In the genomic region with DNA sequence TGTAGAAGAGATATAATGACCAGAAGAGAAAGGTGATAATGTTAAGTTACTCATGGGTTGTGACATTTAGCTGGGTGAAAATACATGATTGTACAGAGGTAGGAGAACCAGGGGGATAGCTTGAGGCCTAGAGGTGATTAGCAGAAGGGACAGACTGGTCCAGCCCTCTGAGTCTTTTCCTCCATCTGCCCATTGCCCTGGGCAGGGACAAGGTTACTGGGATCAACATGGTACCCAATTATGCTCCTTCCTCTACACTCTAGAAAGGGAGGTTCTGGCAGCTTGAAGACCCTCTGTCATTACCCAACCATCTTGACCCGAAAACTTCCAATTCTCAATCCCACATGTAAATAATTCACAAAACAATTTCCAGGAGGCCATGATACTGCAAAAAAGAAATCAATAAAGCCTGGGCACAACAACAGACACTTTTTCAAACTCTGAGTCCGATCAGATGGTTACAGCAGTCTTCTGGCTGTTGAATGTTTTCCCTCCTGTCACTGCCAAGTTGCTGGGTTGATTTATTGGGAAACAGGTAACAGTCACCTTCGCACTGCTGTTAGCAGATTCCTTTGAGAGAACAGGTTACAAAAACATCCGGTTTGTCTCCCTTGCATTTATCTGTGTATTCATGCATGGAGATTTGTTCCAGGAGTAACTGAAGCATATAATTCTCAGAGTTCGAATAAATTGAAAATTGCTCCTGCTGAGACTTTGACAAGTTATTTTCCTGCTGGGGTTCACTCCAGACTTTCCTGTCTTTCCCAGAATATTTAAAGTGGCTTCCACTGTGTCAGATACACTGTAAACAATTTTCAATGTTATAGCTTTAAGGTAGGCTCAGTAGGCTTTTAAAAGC, we compare ENCODE assay signal across 1 cellular context.
TF ChIP-seq lines count a peak whose summit lies in the region.

No MANE protein-coding gene starts in this region.

TF ChIP-seq in GM23338, 12 proteins besides CTCF, POLR2A, EP300 and RAD21 (continued from another document):
- TF ChIP-seq, protein P1, sequence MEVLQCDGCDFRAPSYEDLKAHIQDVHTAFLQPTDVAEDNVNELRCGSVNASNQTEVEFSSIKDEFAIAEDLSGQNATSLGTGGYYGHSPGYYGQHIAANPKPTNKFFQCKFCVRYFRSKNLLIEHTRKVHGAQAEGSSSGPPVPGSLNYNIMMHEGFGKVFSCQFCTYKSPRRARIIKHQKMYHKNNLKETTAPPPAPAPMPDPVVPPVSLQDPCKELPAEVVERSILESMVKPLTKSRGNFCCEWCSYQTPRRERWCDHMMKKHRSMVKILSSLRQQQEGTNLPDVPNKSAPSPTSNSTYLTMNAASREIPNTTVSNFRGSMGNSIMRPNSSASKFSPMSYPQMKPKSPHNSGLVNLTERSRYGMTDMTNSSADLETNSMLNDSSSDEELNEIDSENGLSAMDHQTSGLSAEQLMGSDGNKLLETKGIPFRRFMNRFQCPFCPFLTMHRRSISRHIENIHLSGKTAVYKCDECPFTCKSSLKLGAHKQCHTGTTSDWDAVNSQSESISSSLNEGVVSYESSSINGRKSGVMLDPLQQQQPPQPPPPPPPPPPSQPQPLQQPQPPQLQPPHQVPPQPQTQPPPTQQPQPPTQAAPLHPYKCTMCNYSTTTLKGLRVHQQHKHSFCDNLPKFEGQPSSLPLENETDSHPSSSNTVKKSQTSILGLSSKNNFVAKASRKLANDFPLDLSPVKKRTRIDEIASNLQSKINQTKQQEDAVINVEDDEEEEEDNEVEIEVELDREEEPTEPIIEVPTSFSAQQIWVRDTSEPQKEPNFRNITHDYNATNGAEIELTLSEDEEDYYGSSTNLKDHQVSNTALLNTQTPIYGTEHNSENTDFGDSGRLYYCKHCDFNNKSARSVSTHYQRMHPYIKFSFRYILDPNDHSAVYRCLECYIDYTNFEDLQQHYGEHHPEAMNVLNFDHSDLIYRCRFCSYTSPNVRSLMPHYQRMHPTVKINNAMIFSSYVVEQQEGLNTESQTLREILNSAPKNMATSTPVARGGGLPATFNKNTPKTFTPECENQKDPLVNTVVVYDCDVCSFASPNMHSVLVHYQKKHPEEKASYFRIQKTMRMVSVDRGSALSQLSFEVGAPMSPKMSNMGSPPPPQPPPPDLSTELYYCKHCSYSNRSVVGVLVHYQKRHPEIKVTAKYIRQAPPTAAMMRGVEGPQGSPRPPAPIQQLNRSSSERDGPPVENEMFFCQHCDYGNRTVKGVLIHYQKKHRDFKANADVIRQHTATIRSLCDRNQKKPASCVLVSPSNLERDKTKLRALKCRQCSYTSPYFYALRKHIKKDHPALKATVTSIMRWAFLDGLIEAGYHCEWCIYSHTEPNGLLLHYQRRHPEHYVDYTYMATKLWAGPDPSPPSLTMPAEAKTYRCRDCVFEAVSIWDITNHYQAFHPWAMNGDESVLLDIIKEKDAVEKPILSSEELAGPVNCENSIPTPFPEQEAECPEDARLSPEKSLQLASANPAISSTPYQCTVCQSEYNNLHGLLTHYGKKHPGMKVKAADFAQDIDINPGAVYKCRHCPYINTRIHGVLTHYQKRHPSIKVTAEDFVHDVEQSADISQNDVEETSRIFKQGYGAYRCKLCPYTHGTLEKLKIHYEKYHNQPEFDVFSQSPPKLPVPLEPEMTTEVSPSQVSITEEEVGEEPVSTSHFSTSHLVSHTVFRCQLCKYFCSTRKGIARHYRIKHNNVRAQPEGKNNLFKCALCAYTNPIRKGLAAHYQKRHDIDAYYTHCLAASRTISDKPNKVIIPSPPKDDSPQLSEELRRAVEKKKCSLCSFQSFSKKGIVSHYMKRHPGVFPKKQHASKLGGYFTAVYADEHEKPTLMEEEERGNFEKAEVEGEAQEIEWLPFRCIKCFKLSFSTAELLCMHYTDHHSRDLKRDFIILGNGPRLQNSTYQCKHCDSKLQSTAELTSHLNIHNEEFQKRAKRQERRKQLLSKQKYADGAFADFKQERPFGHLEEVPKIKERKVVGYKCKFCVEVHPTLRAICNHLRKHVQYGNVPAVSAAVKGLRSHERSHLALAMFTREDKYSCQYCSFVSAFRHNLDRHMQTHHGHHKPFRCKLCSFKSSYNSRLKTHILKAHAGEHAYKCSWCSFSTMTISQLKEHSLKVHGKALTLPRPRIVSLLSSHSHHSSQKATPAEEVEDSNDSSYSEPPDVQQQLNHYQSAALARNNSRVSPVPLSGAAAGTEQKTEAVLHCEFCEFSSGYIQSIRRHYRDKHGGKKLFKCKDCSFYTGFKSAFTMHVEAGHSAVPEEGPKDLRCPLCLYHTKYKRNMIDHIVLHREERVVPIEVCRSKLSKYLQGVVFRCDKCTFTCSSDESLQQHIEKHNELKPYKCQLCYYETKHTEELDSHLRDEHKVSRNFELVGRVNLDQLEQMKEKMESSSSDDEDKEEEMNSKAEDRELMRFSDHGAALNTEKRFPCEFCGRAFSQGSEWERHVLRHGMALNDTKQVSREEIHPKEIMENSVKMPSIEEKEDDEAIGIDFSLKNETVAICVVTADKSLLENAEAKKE (CRISPR knock-in tag; IDR thresholded peaks at IDR 0.05): no peak
